8 cellular contexts compared by ENCODE assay signal in the genomic region with DNA sequence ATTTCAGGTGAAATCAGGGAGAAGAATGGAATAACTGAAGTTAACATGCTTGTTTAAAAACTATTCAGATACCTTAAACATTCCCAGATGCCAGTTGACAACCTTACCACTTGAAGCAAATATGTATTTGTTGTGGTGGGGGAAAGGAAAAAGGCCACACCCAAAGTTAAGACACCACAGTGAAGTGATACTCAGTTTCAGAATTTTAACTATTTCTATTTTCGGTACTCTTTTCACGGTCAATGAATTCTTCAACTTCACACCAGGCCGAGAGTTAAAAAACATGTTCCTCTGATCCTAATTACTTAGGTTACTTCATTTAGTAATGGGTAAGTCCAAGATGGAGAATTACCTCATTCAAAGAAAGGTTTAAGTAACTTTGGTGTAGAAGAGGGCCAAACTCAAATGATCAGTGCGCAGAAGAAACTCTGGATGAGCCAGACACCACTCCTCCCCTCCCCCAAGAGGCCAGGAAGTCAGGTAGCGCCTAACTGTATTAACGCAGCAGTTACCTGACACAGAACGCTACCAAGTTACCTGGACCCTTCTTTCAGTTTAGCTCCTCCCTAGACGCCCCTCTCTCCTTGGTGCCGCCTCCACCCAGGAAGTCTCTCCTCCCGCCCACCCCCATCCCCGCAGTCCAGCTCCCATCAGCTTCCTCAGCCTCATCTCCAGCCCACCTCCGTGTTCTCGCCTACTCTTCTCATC. TPM values are rescaled to one million over a fixed set of nuclear protein-coding genes. Genes with fewer than 3 reads are reported as not detected.
DNase-seq lines count a peak whose midpoint lies in the region; ATAC-seq and TF ChIP-seq lines count a peak whose summit lies in the region.

No MANE protein-coding gene starts in this region.

- in situ Hi-C loops in ACHN (cut with HindIII; ENCODE audit: low pct_ligation_motif_present, low pct_unique_long_range_greater_than_20kb, low sequenced_read_pairs) = no loop called here

- H3K9me3 Mint-ChIP-seq in type B pancreatic cell = peaks cover 5% of the 10 kb centered on the region

- H3K27me3 ChIP-seq in effector memory CD4-positive, alpha-beta T cell (replicated peaks; ENCODE audit: control insufficient read depth, insufficient read depth, low read length, poor library complexity, severe bottlenecking) = no peaks in the 10 kb centered on the region
- no peaks in the 10 kb centered on the region for H3K27me3 ChIP-seq in mucosa of rectum (ENCODE audit: control insufficient read depth in 2 of 2, insufficient read depth in 2 of 2, low read length in 2 of 2)

- peaks cover 21% of the 10 kb centered on the region for H3K4me1 ChIP-seq in effector memory CD4-positive, alpha-beta T cell (ENCODE audit: control insufficient read depth, insufficient read depth, low read length, poor library complexity, severe bottlenecking)
- H3K4me1 ChIP-seq in mucosa of rectum (ENCODE audit: control insufficient read depth in 2 of 2, insufficient read depth in 2 of 2, low read length in 2 of 2) = peaks cover 8 to 14% of the 10 kb centered on the region in 2 donors

- peak overlapping the region; percentile 74 to 91 for H3K9ac ChIP-seq in mucosa of rectum (ENCODE audit: low read depth in 1 of 2, low read length in 2 of 2)

- H3K27me3 Mint-ChIP-seq in type B pancreatic cell = no peaks in the 10 kb centered on the region

- DNase-seq in ACHN = peak; percentile 32
- DNase-seq in T-helper 22 cell (ENCODE audit: low read depth) = peak; percentile 39
- DNase-seq in effector memory CD4-positive, alpha-beta T cell = peak; percentile 5 to 46 (median 31)
- DNase-seq in type B pancreatic cell (ENCODE audit: extremely low spot score, unreplicated experiment) = no peak
- DNase-seq in OCI-M2 (lab: John Stamatoyannopoulos, UW; ENCODE audit: unreplicated experiment) = no peak

- TF ChIP-seq CTCF in type B pancreatic cell (conservative IDR thresholded peaks at IDR 0.05) = no peak

- peak; percentile 15 for ATAC-seq in GM18511 (IDR thresholded peaks at IDR 0.05; ENCODE audit: unreplicated experiment)
- ATAC-seq in HG03159 (IDR thresholded peaks at IDR 0.05; ENCODE audit: unreplicated experiment) = peak; percentile 17

- peak overlapping the region; percentile 97 for H3K4me3 ChIP-seq in effector memory CD4-positive, alpha-beta T cell (ENCODE audit: insufficient read depth, low read depth, low read length, poor library complexity, severe bottlenecking)
- H3K4me3 ChIP-seq in mucosa of rectum (ENCODE audit: low read length in 2 of 2) = peak overlapping the region; percentile 95 to 100

- peak overlapping the region; percentile 99 for H3K4me3 Mint-ChIP-seq in type B pancreatic cell

- H3K27ac Mint-ChIP-seq in type B pancreatic cell = peak overlapping the region; percentile 90

- H3K4me1 Mint-ChIP-seq in type B pancreatic cell (ENCODE audit: unreplicated experiment) = peaks cover 16% of the 10 kb centered on the region

- peaks cover 5% of the 10 kb centered on the region for H3K36me3 ChIP-seq in effector memory CD4-positive, alpha-beta T cell (ENCODE audit: control insufficient read depth, insufficient read depth, low read length)
- H3K36me3 ChIP-seq in mucosa of rectum (ENCODE audit: control insufficient read depth in 2 of 2, insufficient read depth in 2 of 2, low read length in 2 of 2) = peaks cover 0 to 3% of the 10 kb centered on the region in 2 donors

- no peaks in the 10 kb centered on the region for H3K9me3 ChIP-seq in effector memory CD4-positive, alpha-beta T cell (ENCODE audit: control insufficient read depth, low read length)
- no peaks in the 10 kb centered on the region for H3K9me3 ChIP-seq in mucosa of rectum (ENCODE audit: control insufficient read depth in 2 of 2, low read length in 2 of 2)

- peak overlapping the region; percentile 89 for H3K27ac ChIP-seq in effector memory CD4-positive, alpha-beta T cell (ENCODE audit: insufficient read depth, low read length, poor library complexity, severe bottlenecking)
- H3K27ac ChIP-seq in mucosa of rectum (ENCODE audit: low read depth in 2 of 2, low read length in 2 of 2) = peak overlapping the region; percentile 83 to 85

- no peaks in the 10 kb centered on the region for H3K36me3 Mint-ChIP-seq in type B pancreatic cell

RNA-seq across cellular contexts. Expression of a gene that starts 0.7 kb away (rescaled TPM):
- 104 and 110 TPM in 2 replicates for total RNA-seq in type B pancreatic cell (ENCODE audit: low replicate concordance)

Comparison
In these comparisons a context has a peak if more than half of its experiments do, and no peak if none do; other contexts are left out.
1. DNase-seq: peak in ACHN (single experiment), T-helper 22 cell (single experiment) and effector memory CD4-positive, alpha-beta T cell (3 of 3); none in type B pancreatic cell (single experiment) and OCI-M2 (single experiment).